1 cellular context compared by ENCODE assay signal in the genomic region with DNA sequence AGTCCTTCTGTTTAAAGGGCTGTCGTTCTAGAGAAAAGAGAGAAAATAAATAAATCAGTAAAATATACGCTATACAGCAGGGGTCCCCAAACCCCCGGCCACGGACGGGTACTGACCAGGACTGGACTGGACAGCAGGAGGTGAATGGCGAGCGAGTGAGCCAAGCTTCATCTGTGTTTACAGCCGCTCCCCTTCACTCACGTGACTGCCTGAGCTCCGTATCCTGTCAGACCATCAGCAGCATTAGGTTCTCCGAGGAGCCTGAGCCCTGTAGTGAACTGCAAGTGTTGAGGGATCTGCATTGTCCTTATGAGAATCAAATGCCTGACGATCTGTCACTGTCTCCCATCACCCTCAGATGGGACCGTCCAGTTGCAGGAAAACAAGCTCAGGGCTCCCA.
TF ChIP-seq lines count a peak whose summit lies in the region.

No MANE protein-coding gene starts in this region.

TF ChIP-seq in K562, 482 proteins besides CTCF, POLR2A, EP300 and RAD21 (continued from another document):
- TF ChIP-seq, protein P1, sequence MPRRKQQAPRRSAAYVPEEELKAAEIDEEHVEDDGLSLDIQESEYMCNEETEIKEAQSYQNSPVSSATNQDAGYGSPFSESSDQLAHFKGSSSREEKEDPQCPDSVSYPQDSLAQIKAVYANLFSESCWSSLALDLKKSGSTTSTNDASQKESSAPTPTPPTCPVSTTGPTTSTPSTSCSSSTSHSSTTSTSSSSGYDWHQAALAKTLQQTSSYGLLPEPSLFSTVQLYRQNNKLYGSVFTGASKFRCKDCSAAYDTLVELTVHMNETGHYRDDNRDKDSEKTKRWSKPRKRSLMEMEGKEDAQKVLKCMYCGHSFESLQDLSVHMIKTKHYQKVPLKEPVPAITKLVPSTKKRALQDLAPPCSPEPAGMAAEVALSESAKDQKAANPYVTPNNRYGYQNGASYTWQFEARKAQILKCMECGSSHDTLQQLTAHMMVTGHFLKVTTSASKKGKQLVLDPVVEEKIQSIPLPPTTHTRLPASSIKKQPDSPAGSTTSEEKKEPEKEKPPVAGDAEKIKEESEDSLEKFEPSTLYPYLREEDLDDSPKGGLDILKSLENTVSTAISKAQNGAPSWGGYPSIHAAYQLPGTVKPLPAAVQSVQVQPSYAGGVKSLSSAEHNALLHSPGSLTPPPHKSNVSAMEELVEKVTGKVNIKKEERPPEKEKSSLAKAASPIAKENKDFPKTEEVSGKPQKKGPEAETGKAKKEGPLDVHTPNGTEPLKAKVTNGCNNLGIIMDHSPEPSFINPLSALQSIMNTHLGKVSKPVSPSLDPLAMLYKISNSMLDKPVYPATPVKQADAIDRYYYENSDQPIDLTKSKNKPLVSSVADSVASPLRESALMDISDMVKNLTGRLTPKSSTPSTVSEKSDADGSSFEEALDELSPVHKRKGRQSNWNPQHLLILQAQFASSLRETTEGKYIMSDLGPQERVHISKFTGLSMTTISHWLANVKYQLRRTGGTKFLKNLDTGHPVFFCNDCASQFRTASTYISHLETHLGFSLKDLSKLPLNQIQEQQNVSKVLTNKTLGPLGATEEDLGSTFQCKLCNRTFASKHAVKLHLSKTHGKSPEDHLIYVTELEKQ (CRISPR knock-in tag; IDR thresholded peaks at IDR 0.05), result no peak
- TF ChIP-seq SMAD1 (IDR thresholded peaks at IDR 0.05; ENCODE audit: low read depth, low read length, partially characterized antibody) (no peak), MCM5 (IDR thresholded peaks at IDR 0.05; ENCODE audit: low read depth) (no peak), TAL1 (IDR thresholded peaks at IDR 0.05) (no peak), FUS (optimal IDR thresholded peaks at IDR 0.05; ENCODE audit: low read depth, low read length) (no peak), ZNF184 (CRISPR knock-in tag; IDR thresholded peaks at IDR 0.05) (no peak), BRF1 (IDR thresholded peaks at IDR 0.05; ENCODE audit: borderline replicate concordance, extremely low read depth, insufficient read length) (no peak), RBM22 (IDR thresholded peaks at IDR 0.05; ENCODE audit: low read depth, low read length, poor library complexity, severe bottlenecking) (no peak), MYNN (IDR thresholded peaks at IDR 0.05) (no peak), MYNN (CRISPR knock-in tag; IDR thresholded peaks at IDR 0.05) (no peak), SOX6 (IDR thresholded peaks at IDR 0.05) (peak; percentile 63; the same call in 1 of the 2 replicates), ZFPM2 (CRISPR knock-in tag; IDR thresholded peaks at IDR 0.05) (no peak)
- TF ChIP-seq, protein P2, sequence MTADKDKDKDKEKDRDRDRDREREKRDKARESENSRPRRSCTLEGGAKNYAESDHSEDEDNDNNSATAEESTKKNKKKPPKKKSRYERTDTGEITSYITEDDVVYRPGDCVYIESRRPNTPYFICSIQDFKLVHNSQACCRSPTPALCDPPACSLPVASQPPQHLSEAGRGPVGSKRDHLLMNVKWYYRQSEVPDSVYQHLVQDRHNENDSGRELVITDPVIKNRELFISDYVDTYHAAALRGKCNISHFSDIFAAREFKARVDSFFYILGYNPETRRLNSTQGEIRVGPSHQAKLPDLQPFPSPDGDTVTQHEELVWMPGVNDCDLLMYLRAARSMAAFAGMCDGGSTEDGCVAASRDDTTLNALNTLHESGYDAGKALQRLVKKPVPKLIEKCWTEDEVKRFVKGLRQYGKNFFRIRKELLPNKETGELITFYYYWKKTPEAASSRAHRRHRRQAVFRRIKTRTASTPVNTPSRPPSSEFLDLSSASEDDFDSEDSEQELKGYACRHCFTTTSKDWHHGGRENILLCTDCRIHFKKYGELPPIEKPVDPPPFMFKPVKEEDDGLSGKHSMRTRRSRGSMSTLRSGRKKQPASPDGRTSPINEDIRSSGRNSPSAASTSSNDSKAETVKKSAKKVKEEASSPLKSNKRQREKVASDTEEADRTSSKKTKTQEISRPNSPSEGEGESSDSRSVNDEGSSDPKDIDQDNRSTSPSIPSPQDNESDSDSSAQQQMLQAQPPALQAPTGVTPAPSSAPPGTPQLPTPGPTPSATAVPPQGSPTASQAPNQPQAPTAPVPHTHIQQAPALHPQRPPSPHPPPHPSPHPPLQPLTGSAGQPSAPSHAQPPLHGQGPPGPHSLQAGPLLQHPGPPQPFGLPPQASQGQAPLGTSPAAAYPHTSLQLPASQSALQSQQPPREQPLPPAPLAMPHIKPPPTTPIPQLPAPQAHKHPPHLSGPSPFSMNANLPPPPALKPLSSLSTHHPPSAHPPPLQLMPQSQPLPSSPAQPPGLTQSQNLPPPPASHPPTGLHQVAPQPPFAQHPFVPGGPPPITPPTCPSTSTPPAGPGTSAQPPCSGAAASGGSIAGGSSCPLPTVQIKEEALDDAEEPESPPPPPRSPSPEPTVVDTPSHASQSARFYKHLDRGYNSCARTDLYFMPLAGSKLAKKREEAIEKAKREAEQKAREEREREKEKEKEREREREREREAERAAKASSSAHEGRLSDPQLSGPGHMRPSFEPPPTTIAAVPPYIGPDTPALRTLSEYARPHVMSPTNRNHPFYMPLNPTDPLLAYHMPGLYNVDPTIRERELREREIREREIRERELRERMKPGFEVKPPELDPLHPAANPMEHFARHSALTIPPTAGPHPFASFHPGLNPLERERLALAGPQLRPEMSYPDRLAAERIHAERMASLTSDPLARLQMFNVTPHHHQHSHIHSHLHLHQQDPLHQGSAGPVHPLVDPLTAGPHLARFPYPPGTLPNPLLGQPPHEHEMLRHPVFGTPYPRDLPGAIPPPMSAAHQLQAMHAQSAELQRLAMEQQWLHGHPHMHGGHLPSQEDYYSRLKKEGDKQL (CRISPR knock-in tag; IDR thresholded peaks at IDR 0.05; ENCODE audit: borderline replicate concordance), result no peak
- TF ChIP-seq, protein P3, sequence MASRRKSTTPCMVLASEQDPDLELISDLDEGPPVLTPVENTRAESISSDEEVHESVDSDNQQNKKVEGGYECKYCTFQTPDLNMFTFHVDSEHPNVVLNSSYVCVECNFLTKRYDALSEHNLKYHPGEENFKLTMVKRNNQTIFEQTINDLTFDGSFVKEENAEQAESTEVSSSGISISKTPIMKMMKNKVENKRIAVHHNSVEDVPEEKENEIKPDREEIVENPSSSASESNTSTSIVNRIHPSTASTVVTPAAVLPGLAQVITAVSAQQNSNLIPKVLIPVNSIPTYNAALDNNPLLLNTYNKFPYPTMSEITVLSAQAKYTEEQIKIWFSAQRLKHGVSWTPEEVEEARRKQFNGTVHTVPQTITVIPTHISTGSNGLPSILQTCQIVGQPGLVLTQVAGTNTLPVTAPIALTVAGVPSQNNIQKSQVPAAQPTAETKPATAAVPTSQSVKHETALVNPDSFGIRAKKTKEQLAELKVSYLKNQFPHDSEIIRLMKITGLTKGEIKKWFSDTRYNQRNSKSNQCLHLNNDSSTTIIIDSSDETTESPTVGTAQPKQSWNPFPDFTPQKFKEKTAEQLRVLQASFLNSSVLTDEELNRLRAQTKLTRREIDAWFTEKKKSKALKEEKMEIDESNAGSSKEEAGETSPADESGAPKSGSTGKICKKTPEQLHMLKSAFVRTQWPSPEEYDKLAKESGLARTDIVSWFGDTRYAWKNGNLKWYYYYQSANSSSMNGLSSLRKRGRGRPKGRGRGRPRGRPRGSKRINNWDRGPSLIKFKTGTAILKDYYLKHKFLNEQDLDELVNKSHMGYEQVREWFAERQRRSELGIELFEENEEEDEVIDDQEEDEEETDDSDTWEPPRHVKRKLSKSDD (conservative IDR thresholded peaks at IDR 0.05; ENCODE audit: low read length), result no peak
- TF ChIP-seq, protein P4, sequence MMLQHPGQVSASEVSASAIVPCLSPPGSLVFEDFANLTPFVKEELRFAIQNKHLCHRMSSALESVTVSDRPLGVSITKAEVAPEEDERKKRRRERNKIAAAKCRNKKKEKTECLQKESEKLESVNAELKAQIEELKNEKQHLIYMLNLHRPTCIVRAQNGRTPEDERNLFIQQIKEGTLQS (IDR thresholded peaks at IDR 0.05), result no peak
- TF ChIP-seq, protein P4 (CRISPR knock-in tag; conservative IDR thresholded peaks at IDR 0.05), result no peak
- TF ChIP-seq, protein P5, sequence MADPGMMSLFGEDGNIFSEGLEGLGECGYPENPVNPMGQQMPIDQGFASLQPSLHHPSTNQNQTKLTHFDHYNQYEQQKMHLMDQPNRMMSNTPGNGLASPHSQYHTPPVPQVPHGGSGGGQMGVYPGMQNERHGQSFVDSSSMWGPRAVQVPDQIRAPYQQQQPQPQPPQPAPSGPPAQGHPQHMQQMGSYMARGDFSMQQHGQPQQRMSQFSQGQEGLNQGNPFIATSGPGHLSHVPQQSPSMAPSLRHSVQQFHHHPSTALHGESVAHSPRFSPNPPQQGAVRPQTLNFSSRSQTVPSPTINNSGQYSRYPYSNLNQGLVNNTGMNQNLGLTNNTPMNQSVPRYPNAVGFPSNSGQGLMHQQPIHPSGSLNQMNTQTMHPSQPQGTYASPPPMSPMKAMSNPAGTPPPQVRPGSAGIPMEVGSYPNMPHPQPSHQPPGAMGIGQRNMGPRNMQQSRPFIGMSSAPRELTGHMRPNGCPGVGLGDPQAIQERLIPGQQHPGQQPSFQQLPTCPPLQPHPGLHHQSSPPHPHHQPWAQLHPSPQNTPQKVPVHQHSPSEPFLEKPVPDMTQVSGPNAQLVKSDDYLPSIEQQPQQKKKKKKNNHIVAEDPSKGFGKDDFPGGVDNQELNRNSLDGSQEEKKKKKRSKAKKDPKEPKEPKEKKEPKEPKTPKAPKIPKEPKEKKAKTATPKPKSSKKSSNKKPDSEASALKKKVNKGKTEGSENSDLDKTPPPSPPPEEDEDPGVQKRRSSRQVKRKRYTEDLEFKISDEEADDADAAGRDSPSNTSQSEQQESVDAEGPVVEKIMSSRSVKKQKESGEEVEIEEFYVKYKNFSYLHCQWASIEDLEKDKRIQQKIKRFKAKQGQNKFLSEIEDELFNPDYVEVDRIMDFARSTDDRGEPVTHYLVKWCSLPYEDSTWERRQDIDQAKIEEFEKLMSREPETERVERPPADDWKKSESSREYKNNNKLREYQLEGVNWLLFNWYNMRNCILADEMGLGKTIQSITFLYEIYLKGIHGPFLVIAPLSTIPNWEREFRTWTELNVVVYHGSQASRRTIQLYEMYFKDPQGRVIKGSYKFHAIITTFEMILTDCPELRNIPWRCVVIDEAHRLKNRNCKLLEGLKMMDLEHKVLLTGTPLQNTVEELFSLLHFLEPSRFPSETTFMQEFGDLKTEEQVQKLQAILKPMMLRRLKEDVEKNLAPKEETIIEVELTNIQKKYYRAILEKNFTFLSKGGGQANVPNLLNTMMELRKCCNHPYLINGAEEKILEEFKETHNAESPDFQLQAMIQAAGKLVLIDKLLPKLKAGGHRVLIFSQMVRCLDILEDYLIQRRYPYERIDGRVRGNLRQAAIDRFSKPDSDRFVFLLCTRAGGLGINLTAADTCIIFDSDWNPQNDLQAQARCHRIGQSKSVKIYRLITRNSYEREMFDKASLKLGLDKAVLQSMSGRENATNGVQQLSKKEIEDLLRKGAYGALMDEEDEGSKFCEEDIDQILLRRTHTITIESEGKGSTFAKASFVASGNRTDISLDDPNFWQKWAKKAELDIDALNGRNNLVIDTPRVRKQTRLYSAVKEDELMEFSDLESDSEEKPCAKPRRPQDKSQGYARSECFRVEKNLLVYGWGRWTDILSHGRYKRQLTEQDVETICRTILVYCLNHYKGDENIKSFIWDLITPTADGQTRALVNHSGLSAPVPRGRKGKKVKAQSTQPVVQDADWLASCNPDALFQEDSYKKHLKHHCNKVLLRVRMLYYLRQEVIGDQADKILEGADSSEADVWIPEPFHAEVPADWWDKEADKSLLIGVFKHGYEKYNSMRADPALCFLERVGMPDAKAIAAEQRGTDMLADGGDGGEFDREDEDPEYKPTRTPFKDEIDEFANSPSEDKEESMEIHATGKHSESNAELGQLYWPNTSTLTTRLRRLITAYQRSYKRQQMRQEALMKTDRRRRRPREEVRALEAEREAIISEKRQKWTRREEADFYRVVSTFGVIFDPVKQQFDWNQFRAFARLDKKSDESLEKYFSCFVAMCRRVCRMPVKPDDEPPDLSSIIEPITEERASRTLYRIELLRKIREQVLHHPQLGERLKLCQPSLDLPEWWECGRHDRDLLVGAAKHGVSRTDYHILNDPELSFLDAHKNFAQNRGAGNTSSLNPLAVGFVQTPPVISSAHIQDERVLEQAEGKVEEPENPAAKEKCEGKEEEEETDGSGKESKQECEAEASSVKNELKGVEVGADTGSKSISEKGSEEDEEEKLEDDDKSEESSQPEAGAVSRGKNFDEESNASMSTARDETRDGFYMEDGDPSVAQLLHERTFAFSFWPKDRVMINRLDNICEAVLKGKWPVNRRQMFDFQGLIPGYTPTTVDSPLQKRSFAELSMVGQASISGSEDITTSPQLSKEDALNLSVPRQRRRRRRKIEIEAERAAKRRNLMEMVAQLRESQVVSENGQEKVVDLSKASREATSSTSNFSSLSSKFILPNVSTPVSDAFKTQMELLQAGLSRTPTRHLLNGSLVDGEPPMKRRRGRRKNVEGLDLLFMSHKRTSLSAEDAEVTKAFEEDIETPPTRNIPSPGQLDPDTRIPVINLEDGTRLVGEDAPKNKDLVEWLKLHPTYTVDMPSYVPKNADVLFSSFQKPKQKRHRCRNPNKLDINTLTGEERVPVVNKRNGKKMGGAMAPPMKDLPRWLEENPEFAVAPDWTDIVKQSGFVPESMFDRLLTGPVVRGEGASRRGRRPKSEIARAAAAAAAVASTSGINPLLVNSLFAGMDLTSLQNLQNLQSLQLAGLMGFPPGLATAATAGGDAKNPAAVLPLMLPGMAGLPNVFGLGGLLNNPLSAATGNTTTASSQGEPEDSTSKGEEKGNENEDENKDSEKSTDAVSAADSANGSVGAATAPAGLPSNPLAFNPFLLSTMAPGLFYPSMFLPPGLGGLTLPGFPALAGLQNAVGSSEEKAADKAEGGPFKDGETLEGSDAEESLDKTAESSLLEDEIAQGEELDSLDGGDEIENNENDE (IDR thresholded peaks at IDR 0.05; ENCODE audit: low read depth, low read length), result no peak
TF ChIP-seq in K562: peak in this region for 14.
